1 cellular context compared by ENCODE assay signal in the genomic region with DNA sequence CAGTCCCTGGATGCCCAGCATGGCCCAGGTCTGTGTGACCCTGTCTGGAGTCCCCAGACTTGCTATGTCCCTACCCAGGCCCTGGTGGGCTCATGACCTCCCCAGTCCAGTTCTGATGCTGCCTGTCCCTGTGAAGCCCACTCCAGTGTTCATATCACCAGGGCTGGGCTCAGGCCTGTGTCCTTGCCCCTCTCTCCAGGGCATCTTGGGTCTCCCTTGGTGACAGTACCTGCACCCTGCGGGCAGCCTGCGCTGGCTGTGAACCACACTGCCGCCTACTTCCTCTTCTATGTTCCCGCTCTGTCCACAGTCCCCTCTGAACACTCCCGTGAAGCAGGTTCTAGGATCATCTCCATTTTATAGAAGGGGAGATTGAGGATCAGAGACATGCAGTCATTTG. TPM values are rescaled to one million over a fixed set of nuclear protein-coding genes. Genes with fewer than 3 reads are reported as not detected.
"Had no signal": no experiment of that assay in that cellular context is flagged by ENCODE, and none has a peak within 500 bp of the region (broad histone marks: within the 10 kb centered on the region; RNA-seq: fewer than 3 reads in every experiment).

No MANE protein-coding gene starts in this region.

RNA-seq across cellular contexts. Expression of a gene that starts 13.1 kb away (rescaled TPM):
- polyA plus RNA-seq: cardiac muscle cell had no signal
